Comparison of ENCODE assay signal across 17 cellular contexts in genomic region chr18:49392352-49392751, GRCh38.
DNase-seq lines count a peak whose midpoint lies in the region; ATAC-seq and TF ChIP-seq lines count a peak whose summit lies in the region.
"Had no signal": no experiment of that assay in that cellular context is flagged by ENCODE, and none has a peak within 500 bp of the region (broad histone marks: within the 10 kb centered on the region; RNA-seq: fewer than 3 reads in every experiment).

No MANE protein-coding gene starts in this region.

- no peak for DNase-seq in SK-N-SH
- no peak for DNase-seq in central memory CD8-positive, alpha-beta T cell (ENCODE audit: low spot score in 2 of 2)
- no peak for DNase-seq in activated naive CD4-positive, alpha-beta T cell (lab: John Stamatoyannopoulos, UW)
- DNase-seq in GM20000 (ENCODE audit: low spot score): no peak
- DNase-seq: AML-193; Caco-2; Calu3; CD4-positive, alpha-beta T cell; CD8-positive, alpha-beta T cell; DMS79 treated with DMSO at 0.1 percent for 48 hours; GF-D8 had no signal

- TF ChIP-seq RAD21 in SK-N-SH (IDR thresholded peaks at IDR 0.05; ENCODE audit: low read length): no peak

- H3K4me1 ChIP-seq in SK-N-SH (ENCODE audit: control insufficient read depth in 1 of 2, insufficient read depth in 2 of 2, low read depth in 1 of 2, low read length in 1 of 2): no peaks in the 10 kb centered on the region
- H3K4me1 ChIP-seq: A549; BLaER1 treated with 17β-estradiol and CSF1 and Interleukin-3, amounts not matched to agents 10 nM and 100 nM; Caco-2 had no signal

- no peak overlapping the region for H3K4me3 Mint-ChIP-seq in central memory CD8-positive, alpha-beta T cell
- H3K4me3 Mint-ChIP-seq: B cell; CD4-positive, alpha-beta T cell; CD8-positive, alpha-beta T cell had no signal

- H3K9me2 ChIP-seq in SK-N-SH: no peaks in the 10 kb centered on the region

- POLR2A ChIA-PET in SK-N-SH (lab: Yijun Ruan, JAX): no interaction called here

- H3K27me3 ChIP-seq in SK-N-SH (ENCODE audit: insufficient read depth): no peaks in the 10 kb centered on the region
- H3K27me3 ChIP-seq: BLaER1 treated with 17β-estradiol and CSF1 and Interleukin-3, amounts not matched to agents 10 nM and 100 nM had no signal

- no peak overlapping the region for H3K4me2 ChIP-seq in SK-N-SH
- H3K4me2 ChIP-seq: A549; BLaER1 treated with 17β-estradiol and CSF1 and Interleukin-3, amounts not matched to agents 10 nM and 100 nM had no signal

- no peaks in the 10 kb centered on the region for H3K27me3 Mint-ChIP-seq in central memory CD8-positive, alpha-beta T cell
- H3K27me3 Mint-ChIP-seq: B cell; CD4-positive, alpha-beta T cell had no signal

- H3K4me3 ChIP-seq in SK-N-SH (ENCODE audit: low read depth in 2 of 2, low read length in 1 of 2): no peak overlapping the region
- H3K4me3 ChIP-seq: A549; BLaER1 treated with 17β-estradiol and CSF1 and Interleukin-3, amounts not matched to agents 10 nM and 100 nM had no signal

- H3K9me3 ChIP-seq in SK-N-SH: no peaks in the 10 kb centered on the region
- H3K9me3 ChIP-seq: Caco-2 had no signal

- H4K20me1 ChIP-seq in SK-N-SH (ENCODE audit: insufficient read depth): no peaks in the 10 kb centered on the region
- H4K20me1 ChIP-seq: BLaER1 treated with 17β-estradiol and CSF1 and Interleukin-3, amounts not matched to agents 10 nM and 100 nM had no signal

- no peak overlapping the region for H3K9ac ChIP-seq in SK-N-SH
- H3K9ac ChIP-seq: BLaER1 treated with 17β-estradiol and CSF1 and Interleukin-3, amounts not matched to agents 10 nM and 100 nM had no signal

- peak overlapping the region; percentile 60 for H3K27ac Mint-ChIP-seq in central memory CD8-positive, alpha-beta T cell (ENCODE audit: low read depth)
- H3K27ac Mint-ChIP-seq: B cell; CD4-positive, alpha-beta T cell; CD8-positive, alpha-beta T cell had no signal

- CTCF ChIA-PET in SK-N-SH (lab: Yijun Ruan, JAX): no interaction called here

- H3K9me3 Mint-ChIP-seq in central memory CD8-positive, alpha-beta T cell: no peaks in the 10 kb centered on the region
- H3K9me3 Mint-ChIP-seq: CD4-positive, alpha-beta T cell had no signal

- WGBS in SK-N-SH (ENCODE audit: low lambda C conversion rate): 99% methylated on average over 3 of the region's 3 CpGs

- H3K27ac ChIP-seq in SK-N-SH (ENCODE audit: low read depth in 2 of 2, low read length in 1 of 2): no peak overlapping the region
- H3K27ac ChIP-seq: 22Rv1; A549; BLaER1 treated with 17β-estradiol and CSF1 and Interleukin-3, amounts not matched to agents 10 nM and 100 nM; C4-2B had no signal

- no peak for TF ChIP-seq CTCF in SK-N-SH (IDR thresholded peaks at IDR 0.05)
- TF ChIP-seq CTCF in GM20000 (IDR thresholded peaks at IDR 0.05; ENCODE audit: extremely low read depth, missing control alignments): no peak

- H3K4me1 Mint-ChIP-seq in central memory CD8-positive, alpha-beta T cell: peaks cover 11% of the 10 kb centered on the region

- no peak for ATAC-seq in SK-N-SH treated with all-trans-retinoic acid at 6 μM for 48 hours
- no peak for ATAC-seq in central memory CD8-positive, alpha-beta T cell (replicated peaks; ENCODE audit: extremely low read depth, poor library complexity, severe bottlenecking)
- ATAC-seq: A549; CD8-positive, alpha-beta T cell had no signal

- no peak overlapping the region for H2AFZ ChIP-seq in SK-N-SH (ENCODE audit: low read depth)

- H3K36me3 ChIP-seq in SK-N-SH (replicated peaks in 1 of 2; ENCODE audit: control insufficient read depth in 1 of 2, insufficient read depth in 2 of 2, low read length in 1 of 2): peaks cover 0 to 12% of the 10 kb centered on the region in 2 experiments

- no peak for TF ChIP-seq EP300 in SK-N-SH (IDR thresholded peaks at IDR 0.05; ENCODE audit: borderline replicate concordance in 1 of 2, low read depth in 1 of 2, low read length in 1 of 2)

- no peaks in the 10 kb centered on the region; the same call in none of the 2 replicates for H3K79me2 ChIP-seq in SK-N-SH (ENCODE audit: insufficient read depth)

- peaks cover 3% of the 10 kb centered on the region for H3F3A ChIP-seq in SK-N-SH (replicated peaks; ENCODE audit: insufficient read depth)

- H3K36me3 Mint-ChIP-seq in central memory CD8-positive, alpha-beta T cell (ENCODE audit: insufficient read depth): peaks cover 6% of the 10 kb centered on the region

TF ChIP-seq in SK-N-SH treated with all-trans-retinoic acid at 6 μM for 48 hours, 23 proteins besides CTCF, POLR2A, EP300 and RAD21:
- TF ChIP-seq ZFP3 (CRISPR knock-in tag; IDR thresholded peaks at IDR 0.05) (peak; percentile 75; the same call in 1 of the 2 replicates), TCF4 (CRISPR knock-in tag; IDR thresholded peaks at IDR 0.05; ENCODE audit: borderline replicate concordance) (no peak)

TF ChIP-seq in SK-N-SH, 30 proteins besides CTCF, POLR2A, EP300 and RAD21:
- TF ChIP-seq NRF1 (IDR thresholded peaks at IDR 0.05; ENCODE audit: low read depth, low read length): no peak
- no peak for TF ChIP-seq USF2 (IDR thresholded peaks at IDR 0.05; ENCODE audit: borderline replicate concordance, low read depth, low read length)
- no peak for TF ChIP-seq MXI1 (IDR thresholded peaks at IDR 0.05; ENCODE audit: low read depth, low read length)
- TF ChIP-seq SIN3A (IDR thresholded peaks at IDR 0.05; ENCODE audit: borderline replicate concordance, low read depth, low read length): no peak
- TF ChIP-seq PBX3 (IDR thresholded peaks at IDR 0.05): no peak
- no peak for TF ChIP-seq JUND (IDR thresholded peaks at IDR 0.05)
- no peak for TF ChIP-seq TAF1 (IDR thresholded peaks at IDR 0.05; ENCODE audit: borderline replicate concordance, low read depth, low read length)
- TF ChIP-seq EZH2phosphoT487 (IDR thresholded peaks at IDR 0.05; ENCODE audit: borderline replicate concordance, low read depth): no peak
- no peak for TF ChIP-seq TCF12 (IDR thresholded peaks at IDR 0.05)
- TF ChIP-seq USF1 (IDR thresholded peaks at IDR 0.05; ENCODE audit: borderline replicate concordance, low read depth): no peak
- TF ChIP-seq, protein P1, sequence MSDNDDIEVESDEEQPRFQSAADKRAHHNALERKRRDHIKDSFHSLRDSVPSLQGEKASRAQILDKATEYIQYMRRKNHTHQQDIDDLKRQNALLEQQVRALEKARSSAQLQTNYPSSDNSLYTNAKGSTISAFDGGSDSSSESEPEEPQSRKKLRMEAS (IDR thresholded peaks at IDR 0.05; ENCODE audit: low read depth): no peak
- TF ChIP-seq FOSL2 (IDR thresholded peaks at IDR 0.05; ENCODE audit: borderline replicate concordance, low read depth): no peak
- TF ChIP-seq GATA2 (CRISPR knock-in tag; IDR thresholded peaks at IDR 0.05): no peak
